In genomic region chr16:84111949-84112348, GRCh38 we compare ENCODE assay signal across 4 cellular contexts. TPM values are rescaled to one million over a fixed set of nuclear protein-coding genes. Genes with fewer than 3 reads are reported as not detected.
"Had no signal": no experiment of that assay in that cellular context is flagged by ENCODE, and none has a peak within 500 bp of the region (broad histone marks: within the 10 kb centered on the region; RNA-seq: fewer than 3 reads in every experiment).

No MANE protein-coding gene starts in this region.

RNA-seq across cellular contexts. Expression of gene DNAAF1, which starts 33.2 kb away (rescaled TPM):
- total RNA-seq: ascending aorta, bronchial epithelial cell, left lobe of liver, T-helper 17 cell had no signal
